In the genomic region with DNA sequence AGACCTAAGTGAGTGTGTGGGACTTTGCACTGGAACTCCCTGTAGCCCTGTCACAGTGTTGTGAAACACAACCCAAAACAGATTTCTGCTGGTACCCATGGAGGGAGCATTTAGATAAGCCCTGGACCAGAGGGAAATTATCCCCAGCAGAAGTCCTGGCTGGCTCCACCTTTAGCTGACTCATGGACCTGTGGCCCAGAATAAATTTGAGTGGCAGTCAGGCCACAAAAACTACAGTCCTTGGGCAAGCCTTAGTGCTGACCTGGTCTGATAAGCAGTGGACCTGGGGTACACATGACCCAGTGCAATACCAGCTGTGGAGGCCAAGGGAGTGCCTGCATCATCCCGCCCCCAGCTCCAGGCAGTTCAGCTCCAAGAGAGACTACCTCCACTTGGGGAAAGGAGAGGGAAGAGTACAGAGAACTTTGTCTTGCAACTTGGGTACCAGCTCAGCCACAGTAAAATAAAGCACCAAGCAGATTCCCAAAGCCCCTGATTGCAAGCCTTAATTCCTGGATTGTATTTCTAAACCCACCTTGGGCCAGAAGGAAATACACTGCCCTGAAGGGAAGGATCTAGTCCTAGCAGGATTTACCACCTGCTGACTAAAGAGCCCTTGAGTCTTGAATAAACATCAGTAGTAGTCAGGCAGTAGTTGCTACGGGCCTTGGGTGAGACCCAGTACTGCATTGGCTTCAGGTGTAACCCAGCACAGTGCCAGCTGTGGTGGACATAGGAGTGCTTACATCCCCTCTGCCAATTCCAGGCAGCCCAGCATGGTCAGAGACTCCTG, we compare ENCODE assay signal across 14 cellular contexts.
DNase-seq lines count a peak whose midpoint lies in the region; ATAC-seq, FAIRE-seq and TF ChIP-seq lines count a peak whose summit lies in the region.
"Had no signal": no experiment of that assay in that cellular context is flagged by ENCODE, and none has a peak within 500 bp of the region (broad histone marks: within the 10 kb centered on the region; RNA-seq: fewer than 3 reads in every experiment).

No MANE protein-coding gene starts in this region.

- H3K4me2 ChIP-seq in HepG2 (ENCODE audit: low read depth, low read length) = peak overlapping the region; percentile 57

- H3K27me3 ChIP-seq in HepG2 (ENCODE audit: control insufficient read depth in 1 of 2, insufficient read depth in 2 of 2, low read length in 2 of 2) (no peaks in the 10 kb centered on the region), esophagus muscularis mucosa (no peaks in the 10 kb centered on the region)
- H3K27me3 ChIP-seq: ascending aorta had no signal

- TF ChIP-seq CTCF in Calu3 (IDR thresholded peaks at IDR 0.05; ENCODE audit: unreplicated experiment) (no peak), HepG2 (CRISPR knock-in tag; IDR thresholded peaks at IDR 0.05) (no peak; the same call in 1 of the 2 replicates), esophagus muscularis mucosa (IDR thresholded peaks at IDR 0.05) (no peak)

- H3K9me3 ChIP-seq in HepG2 (ENCODE audit: low read length) (no peaks in the 10 kb centered on the region; the same call in 1 of the 2 replicates), esophagus muscularis mucosa (no peaks in the 10 kb centered on the region)
- H3K9me3 ChIP-seq: ascending aorta had no signal

- no peaks in the 10 kb centered on the region for H3K36me3 Mint-ChIP-seq in Calu3 (ENCODE audit: insufficient read depth, unreplicated experiment)
- H3K36me3 Mint-ChIP-seq: T-cell had no signal

- H3K79me2 ChIP-seq in HepG2 (ENCODE audit: insufficient read depth, low read length) = no peaks in the 10 kb centered on the region

- TF ChIP-seq POLR2A in HepG2 (IDR thresholded peaks at IDR 0.05; ENCODE audit: insufficient read depth in 1 of 2, low read depth in 2 of 2, low read length in 2 of 2) (no peak), esophagus muscularis mucosa (IDR thresholded peaks at IDR 0.05; ENCODE audit: low read depth) (no peak)

- TF ChIP-seq EP300 in HepG2 (IDR thresholded peaks at IDR 0.05; ENCODE audit: low read depth in 2 of 2, low read length in 2 of 2) (peak in 1 of 2 experiments; percentile 59; a peak in 2 of 4 replicates), HepG2 (CRISPR knock-in tag; IDR thresholded peaks at IDR 0.05; ENCODE audit: borderline replicate concordance) (no peak; the same call in 1 of the 2 replicates), esophagus muscularis mucosa (IDR thresholded peaks at IDR 0.05) (no peak)

- peaks cover 17% of the 10 kb centered on the region for H3K4me1 Mint-ChIP-seq in Calu3 (ENCODE audit: low read depth, unreplicated experiment)
- H3K4me1 Mint-ChIP-seq: activated CD4-positive, alpha-beta T cell treated with anti-CD3 and anti-CD28 coated beads for 36 hours; T-cell had no signal

- H3K4me3 ChIP-seq in HepG2 (replicated peaks in 1 of 3; ENCODE audit: insufficient read depth in 1 of 3, low read depth in 2 of 3, low read length in 3 of 3) (peak overlapping the region in 1 of 3 experiments; percentile 6; a peak in 1 of 6 replicates), esophagus muscularis mucosa (no peak overlapping the region)
- H3K4me3 ChIP-seq: ascending aorta had no signal

- H3K27ac ChIP-seq in HepG2 (ENCODE audit: extremely low read length, insufficient read depth, low read length) (peak overlapping the region; percentile 48), esophagus muscularis mucosa (replicated peaks in 1 of 4) (no peak overlapping the region)

- CTCF ChIA-PET in Calu3 (lab: Charles Lee) = no interaction called here
- CTCF ChIA-PET in HepG2 (lab: Yijun Ruan, JAX; ENCODE audit: low intra/inter-chr PET ratio, low total read pairs) = no interaction called here

- H2AFZ ChIP-seq in HepG2 (ENCODE audit: low read length) = no peak overlapping the region

- H3K27ac Mint-ChIP-seq in Calu3 (ENCODE audit: unreplicated experiment) = no peak overlapping the region
- H3K27ac Mint-ChIP-seq: activated CD4-positive, alpha-beta T cell treated with anti-CD3 and anti-CD28 coated beads for 36 hours; T-cell had no signal

- POLR2A ChIA-PET in HepG2 (lab: Yijun Ruan, JAX) = interaction anchor here (1.4 to 2.1 kb wide), 3 partner anchors 12 to 155 kb away, joined by 3 to 9 read pairs (median 4); no protein-coding TSS in a partner anchor

- H3K36me3 ChIP-seq in HepG2 (replicated peaks in 1 of 2; ENCODE audit: control insufficient read depth in 1 of 2, insufficient read depth in 2 of 2, low read length in 2 of 2) (no peaks in the 10 kb centered on the region), esophagus muscularis mucosa (no peaks in the 10 kb centered on the region)
- H3K36me3 ChIP-seq: ascending aorta had no signal

- H3K9me3 Mint-ChIP-seq in Calu3 (ENCODE audit: low read depth, unreplicated experiment) = peaks cover 2% of the 10 kb centered on the region

- H4K20me1 ChIP-seq in HepG2 (ENCODE audit: insufficient read depth, low read length) = no peaks in the 10 kb centered on the region

- H3K27me3 Mint-ChIP-seq in Calu3 (ENCODE audit: unreplicated experiment) = no peaks in the 10 kb centered on the region

- peak; percentile 96 for ATAC-seq in HepG2
- no peak for ATAC-seq in HG02870 (IDR thresholded peaks at IDR 0.05; ENCODE audit: unreplicated experiment)
- ATAC-seq in GM21367 (IDR thresholded peaks at IDR 0.05; ENCODE audit: unreplicated experiment) = no peak
- ATAC-seq: activated CD4-positive, alpha-beta T cell treated with anti-CD3 and anti-CD28 coated beads for 36 hours; left colon; T-cell had no signal

- in situ Hi-C loops in HepG2 (cut with HindIII; ENCODE audit: extremely low pct_ligation_motif_present, low pct_unique_long_range_greater_than_20kb) = no loop called here

- no peak overlapping the region for H3K4me3 Mint-ChIP-seq in Calu3 (ENCODE audit: low read depth, unreplicated experiment)
- H3K4me3 Mint-ChIP-seq: activated CD4-positive, alpha-beta T cell treated with anti-CD3 and anti-CD28 coated beads for 36 hours; T-cell had no signal

- intact Hi-C loops in Calu3 (cut with micrococcal nuclease; ENCODE audit: unreplicated experiment) = no loop called here
- intact Hi-C loops in HepG2 (cut with micrococcal nuclease; ENCODE audit: unreplicated experiment) = loop anchor here (1.0 to 2.0 kb wide), 2 partner anchors 11 to 15 kb away; no protein-coding TSS in a partner anchor
- intact Hi-C loops in esophagus muscularis mucosa (cut with DNase I) = no loop called here

- DNase-seq in Calu3 (peak; percentile 24), NCI-H2029 (lab: John Stamatoyannopoulos, UW) (peak; percentile 98), SHP77 treated with DMSO at 0.1 percent for 48 hours (lab: John Stamatoyannopoulos, UW) (peak; percentile 89), HepG2 (ENCODE audit: low spot score) (peak; percentile 84), esophagus muscularis mucosa (ENCODE audit: extremely low spot score) (no peak), T1000 (lab: John Stamatoyannopoulos, UW) (no peak)
- DNase-seq: activated CD4-positive, alpha-beta T cell treated with anti-CD3 and anti-CD28 coated beads for 36 hours; left colon; MV-4-11; stimulated activated CD8-positive, alpha-beta memory T cell treated with anti-CD3 and anti-CD28 coated beads, Interleukin-4, amount 100 ng/mL, for 48 hours; T-cell had no signal

- no TSS peak for BruUV-seq in Calu3 (replicated peaks; lab: Mats Ljungman, UMichigan)
- BruUV-seq in HepG2 (replicated peaks; lab: Mats Ljungman, UMichigan) = no TSS peak

- WGBS in HepG2 (ENCODE audit: low lambda C conversion rate) = 8% methylated on average over 2 of the region's 2 CpGs
- WGBS in esophagus muscularis mucosa = 94% methylated on average over 2 of the region's 2 CpGs

- TF ChIP-seq RAD21 in HepG2 (CRISPR knock-in tag; IDR thresholded peaks at IDR 0.05) = no peak

- FAIRE-seq in HepG2 (lab: Jason Lieb, UNC) = peak; percentile 85

- H3K9ac ChIP-seq in HepG2 (ENCODE audit: insufficient read depth, low read depth, low read length) = no peak overlapping the region

- H3K4me1 ChIP-seq in HepG2 (ENCODE audit: insufficient read depth, low read length) = peaks cover 57% of the 10 kb centered on the region
- H3K4me1 ChIP-seq in esophagus muscularis mucosa = peaks cover 4 to 49% (median 34%) of the 10 kb centered on the region in 4 donors

TF ChIP-seq in HepG2, 621 proteins besides CTCF, POLR2A, EP300 and RAD21 (continues in another document):
- TF ChIP-seq, protein P1, sequence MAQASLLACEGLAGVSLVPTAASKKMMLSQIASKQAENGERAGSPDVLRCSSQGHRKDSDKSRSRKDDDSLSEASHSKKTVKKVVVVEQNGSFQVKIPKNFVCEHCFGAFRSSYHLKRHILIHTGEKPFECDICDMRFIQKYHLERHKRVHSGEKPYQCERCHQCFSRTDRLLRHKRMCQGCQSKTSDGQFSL (CRISPR knock-in tag; IDR thresholded peaks at IDR 0.05) = no peak
- 0 out of 2 replicates have a peak, but pooled peaks have one; percentile 32 for TF ChIP-seq TEAD2 (CRISPR knock-in tag; IDR thresholded peaks at IDR 0.05)
- peak; percentile 87 for TF ChIP-seq ZMYM4 (CRISPR knock-in tag; IDR thresholded peaks at IDR 0.05)
- no peak for TF ChIP-seq ZSCAN30 (CRISPR knock-in tag; IDR thresholded peaks at IDR 0.05)
- TF ChIP-seq ZNF816 (CRISPR knock-in tag; IDR thresholded peaks at IDR 0.05; ENCODE audit: borderline replicate concordance) = no peak
- TF ChIP-seq ZNF615 (CRISPR knock-in tag; IDR thresholded peaks at IDR 0.05; ENCODE audit: borderline replicate concordance) = no peak
- no peak for TF ChIP-seq SMAD3 (CRISPR knock-in tag; IDR thresholded peaks at IDR 0.05)
- TF ChIP-seq MBNL3 (CRISPR knock-in tag; conservative IDR thresholded peaks at IDR 0.05) = no peak
- no peak for TF ChIP-seq KLF15 (CRISPR knock-in tag; IDR thresholded peaks at IDR 0.05; ENCODE audit: borderline replicate concordance)
- no peak for TF ChIP-seq ZNF180 (CRISPR knock-in tag; IDR thresholded peaks at IDR 0.05; ENCODE audit: borderline replicate concordance, low read depth)
- TF ChIP-seq, protein P2, sequence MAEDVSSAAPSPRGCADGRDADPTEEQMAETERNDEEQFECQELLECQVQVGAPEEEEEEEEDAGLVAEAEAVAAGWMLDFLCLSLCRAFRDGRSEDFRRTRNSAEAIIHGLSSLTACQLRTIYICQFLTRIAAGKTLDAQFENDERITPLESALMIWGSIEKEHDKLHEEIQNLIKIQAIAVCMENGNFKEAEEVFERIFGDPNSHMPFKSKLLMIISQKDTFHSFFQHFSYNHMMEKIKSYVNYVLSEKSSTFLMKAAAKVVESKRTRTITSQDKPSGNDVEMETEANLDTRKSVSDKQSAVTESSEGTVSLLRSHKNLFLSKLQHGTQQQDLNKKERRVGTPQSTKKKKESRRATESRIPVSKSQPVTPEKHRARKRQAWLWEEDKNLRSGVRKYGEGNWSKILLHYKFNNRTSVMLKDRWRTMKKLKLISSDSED (CRISPR knock-in tag; IDR thresholded peaks at IDR 0.05) = no peak
- no peak for TF ChIP-seq MLLT10 (CRISPR knock-in tag; IDR thresholded peaks at IDR 0.05)
- no peak for TF ChIP-seq HNRNPK (IDR thresholded peaks at IDR 0.05; ENCODE audit: low read depth, low read length, poor library complexity, severe bottlenecking)
- TF ChIP-seq ZNF317 (CRISPR knock-in tag; IDR thresholded peaks at IDR 0.05) = no peak; the same call in 1 of the 2 replicates
- no peak for TF ChIP-seq ZNF558 (CRISPR knock-in tag; IDR thresholded peaks at IDR 0.05; ENCODE audit: borderline replicate concordance)

Comparison
In these comparisons a context has a peak if more than half of its experiments do, and no peak if none do; other contexts are left out.
1. DNase-seq: peak in Calu3 (single experiment), NCI-H2029 (single experiment), SHP77 treated with DMSO at 0.1 percent for 48 hours (single experiment) and HepG2 (single experiment); none in esophagus muscularis mucosa (single experiment) and T1000 (single experiment).